In the genomic region with DNA sequence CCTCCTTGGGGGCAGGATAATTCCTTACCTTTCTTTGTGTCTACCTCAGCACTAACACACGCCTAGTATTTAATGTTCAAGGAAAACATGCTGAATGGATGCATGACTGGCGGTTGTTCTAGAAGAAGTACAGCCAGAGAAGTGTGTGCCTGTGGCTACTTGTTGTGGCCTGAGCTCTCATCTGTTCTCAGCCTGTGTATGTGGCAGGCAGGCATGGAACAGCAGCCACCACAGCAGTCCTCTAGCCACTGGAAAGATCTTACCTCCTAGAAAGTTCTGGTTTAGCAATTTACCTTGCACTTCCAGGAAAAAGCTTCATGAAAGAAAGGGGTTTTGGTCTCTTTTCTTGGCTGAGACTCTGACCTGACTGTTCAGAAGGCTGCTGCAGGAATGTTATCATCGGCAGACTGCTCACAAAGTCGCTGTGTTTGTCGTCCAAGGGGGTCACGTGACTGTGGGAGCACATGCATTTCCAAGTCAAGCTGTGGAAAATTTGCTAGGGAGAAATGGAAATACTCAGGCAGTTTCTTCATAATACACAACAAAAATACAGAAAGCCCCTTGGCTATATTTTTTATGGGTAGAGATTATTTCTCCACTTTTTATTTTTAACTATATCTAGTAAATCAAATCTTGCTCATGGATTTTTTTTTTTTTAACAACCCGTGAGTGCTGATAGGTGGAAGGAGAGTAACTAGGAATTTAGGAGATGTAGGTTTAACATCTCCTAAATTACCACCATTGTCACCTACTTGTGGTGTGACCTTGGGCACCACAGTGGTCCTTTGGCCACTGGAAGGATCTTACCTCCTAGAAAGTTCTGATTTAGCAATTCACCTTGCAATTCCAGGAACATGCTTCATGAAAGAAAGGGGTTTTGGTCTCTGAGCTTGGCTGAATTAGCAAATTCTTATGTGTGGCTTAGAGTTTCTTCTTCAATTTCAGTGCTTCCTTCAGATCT, we compare ENCODE assay signal across 12 cellular contexts.
DNase-seq lines count a peak whose midpoint lies in the region; ATAC-seq and TF ChIP-seq lines count a peak whose summit lies in the region.
"Had no signal": no experiment of that assay in that cellular context is flagged by ENCODE, and none has a peak within 500 bp of the region (broad histone marks: within the 10 kb centered on the region; RNA-seq: fewer than 3 reads in every experiment).

No MANE protein-coding gene starts in this region.

- H3K27ac ChIP-seq in mesendoderm (ENCODE audit: low read depth, low read length) = peak overlapping the region; percentile 32
- peak overlapping the region in 2 of 4 donors; percentile 45 to 50 for H3K27ac ChIP-seq in tibial nerve
- no peak overlapping the region for H3K27ac ChIP-seq in psoas muscle
- H3K27ac ChIP-seq: gastrocnemius medialis had no signal

- H4K5ac ChIP-seq in mesendoderm (ENCODE audit: low read length) = no peak overlapping the region

- TF ChIP-seq POLR2A in tibial nerve (IDR thresholded peaks at IDR 0.05) = no peak

- peak overlapping the region; percentile 15 for H3K9ac ChIP-seq in mesendoderm (ENCODE audit: low read length)

- H3K4me2 ChIP-seq in mesendoderm (ENCODE audit: low read length) = no peak overlapping the region

- TF ChIP-seq EP300 in tibial nerve (IDR thresholded peaks at IDR 0.05) = no peak

- peak overlapping the region; percentile 11 for H3K56ac ChIP-seq in mesendoderm (ENCODE audit: low read length)

- H3K23ac ChIP-seq in mesendoderm (ENCODE audit: low read length) = peak overlapping the region; percentile 36

- ATAC-seq in esophagus mucosa (peak; percentile 66), psoas muscle (no peak), GM19351 (IDR thresholded peaks at IDR 0.05; ENCODE audit: unreplicated experiment) (no peak), HG03460 (IDR thresholded peaks at IDR 0.05; ENCODE audit: unreplicated experiment) (no peak)
- ATAC-seq: gastrocnemius medialis had no signal

- WGBS in mesendoderm (ENCODE audit: extremely low coverage, insufficient coverage, low lambda C conversion rate) = no CpG with 5 or more reads among the region's 7 CpGs
- WGBS in tibial nerve, 2 donors = 26 to 35% methylated on average over 7 of the region's 7 CpGs
- WGBS in psoas muscle, 3 donors = 25 to 28% (median 28%) methylated on average over 7 of the region's 7 CpGs

- H3K4me3 ChIP-seq in mesendoderm (ENCODE audit: low read length) (no peak overlapping the region), tibial nerve (no peak overlapping the region), psoas muscle (no peak overlapping the region)
- H3K4me3 ChIP-seq: gastrocnemius medialis had no signal

- no peaks in the 10 kb centered on the region for H3K79me1 ChIP-seq in mesendoderm (ENCODE audit: low read length)

- H3K18ac ChIP-seq in mesendoderm (ENCODE audit: low read length) = peak overlapping the region; percentile 97

- H3K9me3 ChIP-seq in tibial nerve (peaks cover 0 to 7% (median 0%) of the 10 kb centered on the region in 4 donors), psoas muscle (no peaks in the 10 kb centered on the region)
- H3K9me3 ChIP-seq: gastrocnemius medialis had no signal

- peak overlapping the region; percentile 8 for H2BK120ac ChIP-seq in mesendoderm (ENCODE audit: low read depth, low read length)

- H3K27me3 ChIP-seq in mesendoderm (ENCODE audit: insufficient read depth, low read length, poor library complexity) = no peaks in the 10 kb centered on the region
- no peaks in the 10 kb centered on the region for H3K27me3 ChIP-seq in tibial nerve
- no peaks in the 10 kb centered on the region for H3K27me3 ChIP-seq in psoas muscle (ENCODE audit: insufficient read depth in 3 of 3, low read length in 2 of 3)
- H3K27me3 ChIP-seq: gastrocnemius medialis had no signal

- intact Hi-C loops in psoas muscle (cut with DNase I) = no loop called here

- peak overlapping the region; percentile 85 for H3K4ac ChIP-seq in mesendoderm (ENCODE audit: low read depth, low read length)

- H2BK5ac ChIP-seq in mesendoderm (ENCODE audit: low read length) = peak overlapping the region; percentile 24

- peaks cover 19% of the 10 kb centered on the region for H3K4me1 ChIP-seq in mesendoderm (ENCODE audit: control insufficient read depth, low read depth, low read length)
- peaks cover 0 to 12% (median 2%) of the 10 kb centered on the region in 4 donors for H3K4me1 ChIP-seq in tibial nerve
- H3K4me1 ChIP-seq in psoas muscle = no peaks in the 10 kb centered on the region
- H3K4me1 ChIP-seq: gastrocnemius medialis had no signal

- DNase-seq in SHP77 treated with DMSO at 0.1 percent for 48 hours (lab: John Stamatoyannopoulos, UW) = peak; percentile 7
- DNase-seq in SHP77 (lab: John Stamatoyannopoulos, UW) = no peak
- DNase-seq in mesendoderm = peak; percentile 67
- DNase-seq in tibial nerve (ENCODE audit: low spot score in 2 of 2) = peak; percentile 25 to 40
- no peak for DNase-seq in psoas muscle
- DNase-seq: activated CD4-positive, alpha-beta memory T cell treated with anti-CD3 and anti-CD28 coated beads for 36 hours; gastrocnemius medialis; naive B cell; NCI-H1417 treated with DMSO at 0.1 percent for 48 hours had no signal

- H4K8ac ChIP-seq in mesendoderm (ENCODE audit: low read depth, low read length) = no peak overlapping the region

- H3K36me3 ChIP-seq in mesendoderm (ENCODE audit: control insufficient read depth, insufficient read depth, low read length) = no peaks in the 10 kb centered on the region
- H3K36me3 ChIP-seq in tibial nerve = no peaks in the 10 kb centered on the region
- H3K36me3 ChIP-seq in psoas muscle (ENCODE audit: insufficient read depth in 1 of 2, low read depth in 1 of 2) = no peaks in the 10 kb centered on the region
- H3K36me3 ChIP-seq: gastrocnemius medialis had no signal

- peak overlapping the region; percentile 5 for H2AK5ac ChIP-seq in mesendoderm (ENCODE audit: low read length)

- no peak for TF ChIP-seq CTCF in tibial nerve (IDR thresholded peaks at IDR 0.05)
- no peak for TF ChIP-seq CTCF in psoas muscle (IDR thresholded peaks at IDR 0.05)

- no peaks in the 10 kb centered on the region for H3K79me2 ChIP-seq in mesendoderm (ENCODE audit: control insufficient read depth, insufficient read depth, low read length)

- H2BK15ac ChIP-seq in mesendoderm (replicated peaks; ENCODE audit: low read depth) = no peak overlapping the region

Comparison
In these comparisons a context has a peak if more than half of its experiments do, and no peak if none do; other contexts are left out.
1. DNase-seq: peak in SHP77 treated with DMSO at 0.1 percent for 48 hours (single experiment), mesendoderm (single experiment) and tibial nerve (2 of 2); none in SHP77 (0 of 2) and psoas muscle (0 of 2).